ENCODE assay signal across 13 cellular contexts in genomic region chr2:46032996-46033395, GRCh38.
A peak's percentile ranks its signal among the peaks of the same experiment; 100 is the strongest.
DNase-seq lines count a peak whose midpoint lies in the region; ATAC-seq and TF ChIP-seq lines count a peak whose summit lies in the region.
"Had no signal": no experiment of that assay in that cellular context is flagged by ENCODE, and none has a peak within 500 bp of the region (broad histone marks: within the 10 kb centered on the region; RNA-seq: fewer than 3 reads in every experiment).

No MANE protein-coding gene starts in this region.

- H3K9me3 ChIP-seq in upper lobe of right lung: no peaks in the 10 kb centered on the region

- intact Hi-C loops in upper lobe of right lung (cut with DNase I): no loop called here

- H3K9me3 Mint-ChIP-seq in T-helper 1 cell treated with Interleukin-12 subunit alpha and Interleukin-12 subunit beta and Interleukin-4 antibody, amounts not matched to agents 30 μg/mL and 1 μg/mL, for 36 hours: no peaks in the 10 kb centered on the region
- H3K9me3 Mint-ChIP-seq: dendritic cell treated with granulocyte-macrophage colony-stimulating factor and Interleukin-4, amounts not matched to agents 40 ng/mL and 50 ng/mL, for 4 days had no signal

- H3K27ac ChIP-seq in upper lobe of right lung: peak overlapping the region; percentile 43

- TF ChIP-seq CTCF in fibroblast of mammary gland (conservative IDR thresholded peaks at IDR 0.05; ENCODE audit: control insufficient read depth, insufficient read depth, low read depth, low read length): no peak
- TF ChIP-seq CTCF in upper lobe of right lung (IDR thresholded peaks at IDR 0.05): no peak

- ATAC-seq in upper lobe of right lung (no peak), GM21723 (IDR thresholded peaks at IDR 0.05; ENCODE audit: unreplicated experiment) (no peak), HG03460 (IDR thresholded peaks at IDR 0.05; ENCODE audit: unreplicated experiment) (no peak)

- H3K4me1 ChIP-seq in upper lobe of right lung: peaks cover 40% of the 10 kb centered on the region

- no peaks in the 10 kb centered on the region for H3K36me3 Mint-ChIP-seq in T-helper 1 cell treated with Interleukin-12 subunit alpha and Interleukin-12 subunit beta and Interleukin-4 antibody, amounts not matched to agents 30 μg/mL and 1 μg/mL, for 36 hours (ENCODE audit: low read depth)

- H3K27me3 Mint-ChIP-seq in T-helper 1 cell treated with Interleukin-12 subunit alpha and Interleukin-12 subunit beta and Interleukin-4 antibody, amounts not matched to agents 30 μg/mL and 1 μg/mL, for 36 hours (ENCODE audit: low read depth): no peaks in the 10 kb centered on the region
- H3K27me3 Mint-ChIP-seq: dendritic cell treated with granulocyte-macrophage colony-stimulating factor and Interleukin-4, amounts not matched to agents 40 ng/mL and 50 ng/mL, for 4 days had no signal

- H3K36me3 ChIP-seq in upper lobe of right lung: no peaks in the 10 kb centered on the region

- H3K27ac Mint-ChIP-seq in T-helper 1 cell treated with Interleukin-12 subunit alpha and Interleukin-12 subunit beta and Interleukin-4 antibody, amounts not matched to agents 30 μg/mL and 1 μg/mL, for 36 hours: peak overlapping the region; percentile 69
- H3K27ac Mint-ChIP-seq: dendritic cell treated with granulocyte-macrophage colony-stimulating factor and Interleukin-4, amounts not matched to agents 40 ng/mL and 50 ng/mL, for 4 days had no signal

- no peak overlapping the region for H3K4me3 Mint-ChIP-seq in T-helper 1 cell treated with Interleukin-12 subunit alpha and Interleukin-12 subunit beta and Interleukin-4 antibody, amounts not matched to agents 30 μg/mL and 1 μg/mL, for 36 hours
- H3K4me3 Mint-ChIP-seq: dendritic cell treated with granulocyte-macrophage colony-stimulating factor and Interleukin-4, amounts not matched to agents 40 ng/mL and 50 ng/mL, for 4 days had no signal

- no peaks in the 10 kb centered on the region for H3K27me3 ChIP-seq in upper lobe of right lung

- DNase-seq in stimulated activated naive CD4-positive, alpha-beta T cell treated with Interleukin-2 at 50 U/mL for 16 hours (lab: John Stamatoyannopoulos, UW): peak; percentile 20
- no peak for DNase-seq in stimulated activated naive CD4-positive, alpha-beta T cell (lab: John Stamatoyannopoulos, UW)
- DNase-seq in fibroblast of mammary gland (ENCODE audit: low read depth) (peak; percentile 10), upper lobe of right lung (no peak), midbrain (lab: John Stamatoyannopoulos, UW) (no peak)
- DNase-seq: NCI-H1105 treated with DMSO at 0.1 percent for 48 hours, NCI-H345, OCI-M1, SW 1271 had no signal

- H3K4me1 Mint-ChIP-seq in T-helper 1 cell treated with Interleukin-12 subunit alpha and Interleukin-12 subunit beta and Interleukin-4 antibody, amounts not matched to agents 30 μg/mL and 1 μg/mL, for 36 hours (ENCODE audit: low read depth): peaks cover 18% of the 10 kb centered on the region

- no peak overlapping the region for H3K4me3 ChIP-seq in fibroblast of mammary gland (ENCODE audit: control insufficient read depth, low read depth, low read length)
- H3K4me3 ChIP-seq in upper lobe of right lung: no peak overlapping the region

Comparison
In these comparisons a context has a peak if more than half of its experiments do, and no peak if none do; other contexts are left out.
1. DNase-seq: peak in stimulated activated naive CD4-positive, alpha-beta T cell treated with Interleukin-2 at 50 U/mL for 16 hours (single experiment) and fibroblast of mammary gland (single experiment); none in stimulated activated naive CD4-positive, alpha-beta T cell (0 of 6), upper lobe of right lung (single experiment) and midbrain (single experiment).